In genomic region chr10:61943699-61944444, GRCh38 we compare ENCODE assay signal across 8 cellular contexts. TPM values are rescaled to one million over a fixed set of nuclear protein-coding genes. Genes with fewer than 3 reads are reported as not detected.
A peak's percentile ranks its signal among the peaks of the same experiment; 100 is the strongest.
DNase-seq lines count a peak whose midpoint lies in the region; ATAC-seq and TF ChIP-seq lines count a peak whose summit lies in the region.

No MANE protein-coding gene starts in this region.

- DNase-seq in Daoy (ENCODE audit: low read depth) (peak; percentile 35), NCI-H1048 (lab: John Stamatoyannopoulos, UW) (peak; percentile 34), mucosa of descending colon (no peak), COR-L47 (lab: John Stamatoyannopoulos, UW) (no peak), DMS79 (lab: John Stamatoyannopoulos, UW) (no peak)
- no peak for DNase-seq in central memory CD8-positive, alpha-beta T cell (ENCODE audit: low spot score in 2 of 2)

- ATAC-seq in GM21619 (IDR thresholded peaks at IDR 0.05; ENCODE audit: unreplicated experiment), result peak; percentile 47
- ATAC-seq in central memory CD8-positive, alpha-beta T cell (replicated peaks; ENCODE audit: extremely low read depth, poor library complexity, severe bottlenecking), result peak; percentile 53
- ATAC-seq in mucosa of descending colon, result peak; percentile 49
- no peak for ATAC-seq in HG03025 (IDR thresholded peaks at IDR 0.05; ENCODE audit: low FRiP score, unreplicated experiment)

- no peaks in the 10 kb centered on the region for H3K9me3 Mint-ChIP-seq in central memory CD8-positive, alpha-beta T cell

- peaks cover 25% of the 10 kb centered on the region for H3K4me1 ChIP-seq in mucosa of descending colon (ENCODE audit: low read depth)

- H3K27me3 Mint-ChIP-seq in central memory CD8-positive, alpha-beta T cell, result no peaks in the 10 kb centered on the region

- no peaks in the 10 kb centered on the region for H3K36me3 ChIP-seq in mucosa of descending colon (ENCODE audit: low read depth)

- H3K4me3 Mint-ChIP-seq in central memory CD8-positive, alpha-beta T cell, result peak overlapping the region; percentile 65

- H3K27ac Mint-ChIP-seq in central memory CD8-positive, alpha-beta T cell (ENCODE audit: low read depth), result peak overlapping the region; percentile 89

- no peaks in the 10 kb centered on the region for H3K9me3 ChIP-seq in mucosa of descending colon

- H3K4me1 Mint-ChIP-seq in central memory CD8-positive, alpha-beta T cell, result peaks cover 40% of the 10 kb centered on the region

- H3K4me3 ChIP-seq in mucosa of descending colon, result no peak overlapping the region

- intact Hi-C loops in mucosa of descending colon (cut with DNase I, micrococcal nuclease), result no loop called here

- no peak for TF ChIP-seq CTCF in mucosa of descending colon (IDR thresholded peaks at IDR 0.05)

- peaks cover 22% of the 10 kb centered on the region for H3K36me3 Mint-ChIP-seq in central memory CD8-positive, alpha-beta T cell (ENCODE audit: insufficient read depth)

RNA-seq across cellular contexts. Expression of gene ARID5B, which starts 42.4 kb away (rescaled TPM):
- total RNA-seq in Daoy (2014; rRNA removed; shearing (Covaris generic)), result 4.7 and 5.0 TPM in 2 replicates
- total RNA-seq in mucosa of descending colon, result 10 to 100 TPM; 21.9 to 34.1 (median 22.4) TPM

Comparison
In these comparisons a context has a peak if more than half of its experiments do, and no peak if none do; other contexts are left out.
1. DNase-seq: peak in Daoy (single experiment) and NCI-H1048 (single experiment); none in central memory CD8-positive, alpha-beta T cell (0 of 2), mucosa of descending colon (0 of 3), COR-L47 (single experiment) and DMS79 (single experiment).